ENCODE assay signal across 8 cellular contexts in the genomic region with DNA sequence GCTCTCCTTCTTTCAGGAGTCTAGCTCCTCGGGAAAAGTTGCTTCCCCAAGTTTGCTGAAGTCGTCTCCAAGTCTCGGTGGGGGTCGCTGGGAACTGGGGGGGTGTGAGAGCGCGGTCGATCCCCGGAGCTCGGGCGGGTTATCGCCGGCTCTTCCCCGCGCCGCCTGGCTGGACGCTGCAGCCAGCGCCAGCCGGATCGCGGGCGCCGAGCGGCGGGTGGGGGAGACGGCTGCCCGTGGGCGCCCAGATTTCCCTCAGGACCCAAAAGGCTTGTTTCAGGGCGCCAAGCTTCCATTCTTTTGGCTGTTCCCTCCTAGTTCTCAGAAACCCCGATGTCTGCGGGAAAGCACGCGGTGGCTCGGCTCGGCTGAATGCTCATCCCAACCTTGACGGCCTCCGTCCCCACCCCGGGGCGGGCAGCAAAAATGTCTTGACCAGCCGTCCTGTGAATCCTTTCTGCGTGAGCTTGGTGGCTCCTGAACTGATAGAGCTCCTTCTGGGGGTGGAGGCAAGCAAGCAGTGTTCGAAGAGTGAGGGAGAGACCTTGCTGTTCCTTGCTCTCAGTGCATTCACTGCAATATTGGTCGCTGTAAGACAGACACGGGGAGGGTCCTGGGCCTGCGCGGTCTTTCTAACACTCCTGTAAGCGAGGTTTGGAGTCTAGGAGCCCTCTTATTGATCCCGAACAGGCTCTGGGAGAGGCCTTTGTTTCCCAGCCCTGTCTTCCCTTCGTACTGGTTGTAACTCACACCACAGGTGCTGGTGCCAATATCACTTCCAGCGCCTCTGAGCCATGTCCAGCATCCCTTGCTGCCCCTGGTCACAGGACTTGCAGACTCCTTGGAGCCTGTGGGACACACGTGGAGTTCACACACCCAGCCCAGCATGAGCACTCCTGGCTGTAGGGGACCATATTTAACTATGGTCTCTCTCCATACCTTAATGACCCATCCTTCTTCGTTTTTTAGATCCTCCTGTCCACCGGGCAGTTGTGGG. TPM values are rescaled to one million over a fixed set of nuclear protein-coding genes. Genes with fewer than 3 reads are reported as not detected.
DNase-seq lines count a peak whose midpoint lies in the region; ATAC-seq, FAIRE-seq and TF ChIP-seq lines count a peak whose summit lies in the region.

No MANE protein-coding gene starts in this region.

- peak overlapping the region in 1 of 2 experiments; percentile 16; a peak in 1 of 6 replicates for H3K27ac ChIP-seq in A549

- H3K4me3 ChIP-seq in A549, result peak overlapping the region; percentile 51
- H3K4me3 ChIP-seq in iPS-15b (ENCODE audit: low read depth, low read length), result peak overlapping the region; percentile 70
- peak overlapping the region; percentile 98 for H3K4me3 ChIP-seq in skeletal muscle satellite cell (ENCODE audit: low read length)

- H3K36me3 ChIP-seq in iPS-15b (ENCODE audit: control insufficient read depth, insufficient read depth, low read length) (no peaks in the 10 kb centered on the region), skeletal muscle satellite cell (ENCODE audit: insufficient read depth, low read length) (peaks cover 34% of the 10 kb centered on the region)

- ATAC-seq in A549, result peak; percentile 32 to 63; a peak in 3 of 6 replicates
- ATAC-seq in GM18861 (IDR thresholded peaks at IDR 0.05; ENCODE audit: unreplicated experiment), result no peak

- no peak for TF ChIP-seq EP300 in A549 (IDR thresholded peaks at IDR 0.05)

- CTCF ChIA-PET in A549 (lab: Yijun Ruan, JAX), result interaction anchor here (0.6 to 1.7 kb wide), 5 partner anchors 11 to 200 kb away, joined by 3 to 8 read pairs (median 4); no protein-coding TSS in a partner anchor

- POLR2A ChIA-PET in A549 (lab: Yijun Ruan, JAX), result no interaction called here

- no peak for DNase-seq in A549 (ENCODE audit: low read depth in 1 of 2, low spot score in 1 of 2)
- DNase-seq in HCEC 1CT, result peak; percentile 24
- DNase-seq in anterior cingulate cortex (lab: John Stamatoyannopoulos, UW), result peak in 30 of 58 donors; percentile 25 to 81 (median 45)
- DNase-seq in HK-2 (ENCODE audit: unreplicated experiment), result no peak
- no peak for DNase-seq in NCI-H345 treated with DMSO at 0.1 percent for 48 hours (lab: John Stamatoyannopoulos, UW; ENCODE audit: unreplicated experiment)

- 12% methylated on average over 23 of the region's 52 CpGs for WGBS in A549 (ENCODE audit: missing lambda C conversion rate)

- H3K9me3 ChIP-seq in A549 (no peaks in the 10 kb centered on the region), iPS-15b (ENCODE audit: control insufficient read depth, insufficient read depth, low read length) (no peaks in the 10 kb centered on the region), skeletal muscle satellite cell (replicated peaks; ENCODE audit: low read length) (no peaks in the 10 kb centered on the region)

- TF ChIP-seq RAD21 in A549 (conservative IDR thresholded peaks at IDR 0.05 in 1 of 2, IDR thresholded peaks at IDR 0.05 in 1 of 2), result no peak

- peaks cover 84% of the 10 kb centered on the region for H3K27me3 ChIP-seq in iPS-15b (ENCODE audit: control insufficient read depth, insufficient read depth, low read length)
- H3K27me3 ChIP-seq in skeletal muscle satellite cell (ENCODE audit: control insufficient read depth, insufficient read depth, low read length), result no peaks in the 10 kb centered on the region

- no peak for TF ChIP-seq POLR2A in A549 (IDR thresholded peaks at IDR 0.05; ENCODE audit: low read length)

- no peak for FAIRE-seq in A549 (lab: Jason Lieb, UNC)

- no peak for TF ChIP-seq CTCF in A549 (IDR thresholded peaks at IDR 0.05)

- peak overlapping the region; percentile 98 for H3K4me2 ChIP-seq in A549
- H3K4me2 ChIP-seq in skeletal muscle satellite cell (ENCODE audit: low read length), result peak overlapping the region; percentile 78

- peak overlapping the region; percentile 60 for H3K9ac ChIP-seq in iPS-15b (ENCODE audit: low read depth, low read length)
- H3K9ac ChIP-seq in skeletal muscle satellite cell (ENCODE audit: low read depth, low read length), result peak overlapping the region; percentile 98

- peaks cover 8% of the 10 kb centered on the region; the same call in 1 of the 3 replicates for H3K4me1 ChIP-seq in A549
- H3K4me1 ChIP-seq in iPS-15b (ENCODE audit: control insufficient read depth, insufficient read depth, low read length), result peaks cover 10% of the 10 kb centered on the region
- peaks cover 59% of the 10 kb centered on the region for H3K4me1 ChIP-seq in skeletal muscle satellite cell (ENCODE audit: control insufficient read depth, insufficient read depth, low read length)

TF ChIP-seq in A549, 52 proteins besides CTCF, POLR2A, EP300 and RAD21:
- TF ChIP-seq, protein P1, sequence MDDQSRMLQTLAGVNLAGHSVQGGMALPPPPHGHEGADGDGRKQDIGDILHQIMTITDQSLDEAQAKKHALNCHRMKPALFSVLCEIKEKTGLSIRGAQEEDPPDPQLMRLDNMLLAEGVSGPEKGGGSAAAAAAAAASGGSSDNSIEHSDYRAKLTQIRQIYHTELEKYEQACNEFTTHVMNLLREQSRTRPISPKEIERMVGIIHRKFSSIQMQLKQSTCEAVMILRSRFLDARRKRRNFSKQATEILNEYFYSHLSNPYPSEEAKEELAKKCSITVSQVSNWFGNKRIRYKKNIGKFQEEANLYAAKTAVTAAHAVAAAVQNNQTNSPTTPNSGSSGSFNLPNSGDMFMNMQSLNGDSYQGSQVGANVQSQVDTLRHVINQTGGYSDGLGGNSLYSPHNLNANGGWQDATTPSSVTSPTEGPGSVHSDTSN (IDR thresholded peaks at IDR 0.05), result no peak
- TF ChIP-seq JUN (IDR thresholded peaks at IDR 0.05), result no peak
- no peak for TF ChIP-seq ZC3H11A (IDR thresholded peaks at IDR 0.05)
- TF ChIP-seq EHMT2 (IDR thresholded peaks at IDR 0.05; ENCODE audit: low read depth), result no peak
- TF ChIP-seq MAZ (IDR thresholded peaks at IDR 0.05; ENCODE audit: borderline replicate concordance, low read depth, low read length), result no peak
- TF ChIP-seq, protein P2, sequence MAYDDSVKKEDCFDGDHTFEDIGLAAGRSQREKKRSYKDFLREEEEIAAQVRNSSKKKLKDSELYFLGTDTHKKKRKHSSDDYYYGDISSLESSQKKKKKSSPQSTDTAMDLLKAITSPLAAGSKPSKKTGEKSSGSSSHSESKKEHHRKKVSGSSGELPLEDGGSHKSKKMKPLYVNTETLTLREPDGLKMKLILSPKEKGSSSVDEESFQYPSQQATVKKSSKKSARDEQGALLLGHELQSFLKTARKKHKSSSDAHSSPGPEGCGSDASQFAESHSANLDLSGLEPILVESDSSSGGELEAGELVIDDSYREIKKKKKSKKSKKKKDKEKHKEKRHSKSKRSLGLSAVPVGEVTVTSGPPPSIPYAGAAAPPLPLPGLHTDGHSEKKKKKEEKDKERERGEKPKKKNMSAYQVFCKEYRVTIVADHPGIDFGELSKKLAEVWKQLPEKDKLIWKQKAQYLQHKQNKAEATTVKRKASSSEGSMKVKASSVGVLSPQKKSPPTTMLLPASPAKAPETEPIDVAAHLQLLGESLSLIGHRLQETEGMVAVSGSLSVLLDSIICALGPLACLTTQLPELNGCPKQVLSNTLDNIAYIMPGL (CRISPR knock-in tag; IDR thresholded peaks at IDR 0.05; ENCODE audit: borderline replicate concordance), result no peak
- no peak for TF ChIP-seq NR3C1 (IDR thresholded peaks at IDR 0.05)
- no peak for TF ChIP-seq ESRRA (IDR thresholded peaks at IDR 0.05; ENCODE audit: borderline replicate concordance, low read length)
- no peak for TF ChIP-seq EHF (CRISPR knock-in tag; IDR thresholded peaks at IDR 0.05)
- no peak for TF ChIP-seq RNF2 (IDR thresholded peaks at IDR 0.05; ENCODE audit: borderline replicate concordance, low read depth)
- TF ChIP-seq, protein P3, sequence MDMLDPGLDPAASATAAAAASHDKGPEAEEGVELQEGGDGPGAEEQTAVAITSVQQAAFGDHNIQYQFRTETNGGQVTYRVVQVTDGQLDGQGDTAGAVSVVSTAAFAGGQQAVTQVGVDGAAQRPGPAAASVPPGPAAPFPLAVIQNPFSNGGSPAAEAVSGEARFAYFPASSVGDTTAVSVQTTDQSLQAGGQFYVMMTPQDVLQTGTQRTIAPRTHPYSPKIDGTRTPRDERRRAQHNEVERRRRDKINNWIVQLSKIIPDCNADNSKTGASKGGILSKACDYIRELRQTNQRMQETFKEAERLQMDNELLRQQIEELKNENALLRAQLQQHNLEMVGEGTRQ (IDR thresholded peaks at IDR 0.05), result no peak
- TF ChIP-seq TFCP2L1 (CRISPR knock-in tag; IDR thresholded peaks at IDR 0.05), result no peak
- TF ChIP-seq RCOR1 (IDR thresholded peaks at IDR 0.05; ENCODE audit: low read depth, low read length), result no peak
- TF ChIP-seq, protein P4, sequence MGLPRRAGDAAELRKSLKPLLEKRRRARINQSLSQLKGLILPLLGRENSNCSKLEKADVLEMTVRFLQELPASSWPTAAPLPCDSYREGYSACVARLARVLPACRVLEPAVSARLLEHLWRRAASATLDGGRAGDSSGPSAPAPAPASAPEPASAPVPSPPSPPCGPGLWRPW (IDR thresholded peaks at IDR 0.05), result no peak
- TF ChIP-seq PHF8 (IDR thresholded peaks at IDR 0.05; ENCODE audit: borderline replicate concordance, low read depth), result no peak
- TF ChIP-seq RFX5 (IDR thresholded peaks at IDR 0.05), result no peak
- no peak for TF ChIP-seq HOXB5 (CRISPR knock-in tag; IDR thresholded peaks at IDR 0.05)
- no peak for TF ChIP-seq NPAS2 (CRISPR knock-in tag; IDR thresholded peaks at IDR 0.05; ENCODE audit: borderline replicate concordance)
- no peak for TF ChIP-seq ZFP36 (IDR thresholded peaks at IDR 0.05; ENCODE audit: borderline replicate concordance, partially characterized antibody)
- TF ChIP-seq POLR2AphosphoS2 (conservative IDR thresholded peaks at IDR 0.05; ENCODE audit: low read length), result no peak

RNA-seq across cellular contexts. Expression of a gene that starts 1.8 kb away (rescaled TPM):
- polyA plus RNA-seq in A549 (2011; rRNA removed) (not detected in 2 replicates), A549 (2017; fragmentation: RNase III; extraction: RNeasy Plus Mini Kit Qiagen cat#74134 plus additional on column Dnase treatment) (not detected in 3 replicates)
- not detected in 2 replicates for polyA plus RNA-seq in A549 (2012; cell fraction: cytosol; rRNA removed)
- 0.23 and 0.26 TPM in 2 replicates for polyA plus RNA-seq in A549 (2012; cell fraction: nucleus; rRNA removed)
- not detected in 2 replicates for polyA minus RNA-seq in A549 (2011; rRNA and poly(A)+ RNA removed)
- total RNA-seq in skeletal muscle satellite cell (2012; rRNA removed), result 32.5 and 36.2 TPM in 2 replicates

Comparison
In these comparisons a context has a peak if more than half of its experiments do, and no peak if none do; other contexts are left out.
1. DNase-seq: peak in HCEC 1CT (single experiment) and anterior cingulate cortex (30 of 58); none in A549 (0 of 2), HK-2 (single experiment) and NCI-H345 treated with DMSO at 0.1 percent for 48 hours (single experiment).
2. Peak in every context shown above with its lines, with median percentiles within 50 percentile points of each other: H3K4me3 ChIP-seq.